In genomic region chr9:14561929-14562386, GRCh38 we compare ENCODE assay signal across 19 cellular contexts.
DNase-seq lines count a peak whose midpoint lies in the region; ATAC-seq and TF ChIP-seq lines count a peak whose summit lies in the region.
"Had no signal": no experiment of that assay in that cellular context is flagged by ENCODE, and none has a peak within 500 bp of the region (broad histone marks: within the 10 kb centered on the region; RNA-seq: fewer than 3 reads in every experiment).

No MANE protein-coding gene starts in this region.

- H3K27ac ChIP-seq in iPS-20b (ENCODE audit: low read length) (no peak overlapping the region), sigmoid colon (no peak overlapping the region)

- no peak for ATAC-seq in GM18907 (IDR thresholded peaks at IDR 0.05; ENCODE audit: unreplicated experiment)
- no peak for ATAC-seq in stimulated activated naive CD8-positive, alpha-beta T cell treated with anti-CD3 and anti-CD28 coated beads, Interleukin-15, amount 100 ng/mL, for 72 hours
- ATAC-seq: activated CD4-positive, alpha-beta T cell treated with anti-CD3 and anti-CD28 coated beads for 36 hours; activated CD8-positive, alpha-beta memory T cell treated with anti-CD3 and anti-CD28 coated beads, Interleukin-2, amount 10 ng/mL, durations not matched to agents 7 days and 5 days; effector memory CD8-positive, alpha-beta T cell; HCT116; left colon had no signal

- no peaks in the 10 kb centered on the region for H3K9me3 Mint-ChIP-seq in progenitor cell of endocrine pancreas (ENCODE audit: low read depth)
- peaks cover 10 to 12% of the 10 kb centered on the region in 2 donors for H3K9me3 Mint-ChIP-seq in stimulated activated naive CD8-positive, alpha-beta T cell treated with anti-CD3 and anti-CD28 coated beads, Interleukin-15, amount 100 ng/mL, for 72 hours

- H3K27ac Mint-ChIP-seq in progenitor cell of endocrine pancreas = peak overlapping the region; percentile 92
- peak overlapping the region in 1 of 2 donors; percentile 68 for H3K27ac Mint-ChIP-seq in stimulated activated naive CD8-positive, alpha-beta T cell treated with anti-CD3 and anti-CD28 coated beads, Interleukin-15, amount 100 ng/mL, for 72 hours
- H3K27ac Mint-ChIP-seq: activated CD4-positive, alpha-beta T cell treated with anti-CD3 and anti-CD28 coated beads for 36 hours; activated CD8-positive, alpha-beta memory T cell treated with anti-CD3 and anti-CD28 coated beads, Interleukin-2, amount 10 ng/mL, durations not matched to agents 7 days and 5 days; activated naive CD8-positive, alpha-beta T cell treated with anti-CD3 and anti-CD28 coated beads, Interleukin-2, amount 10 ng/mL, durations not matched to agents 7 days and 5 days; activated T-helper 2 cell treated with anti-CD3 and anti-CD28 coated beads, Interferon-gamma antibody, Interleukin-2, Interleukin-4, amounts not matched to agents 10 μg/mL and 5 μg/mL and 100 μg/mL, durations not matched to agents 14 hours and 24 hours and 36 hours; B cell; effector memory CD8-positive, alpha-beta T cell had no signal

- H3K4me1 ChIP-seq in iPS-20b (ENCODE audit: insufficient read depth, low read length) (peaks cover 4% of the 10 kb centered on the region; the same call in 1 of the 2 replicates), sigmoid colon (no peaks in the 10 kb centered on the region)

- no peak overlapping the region for H3K4me3 ChIP-seq in iPS-20b (ENCODE audit: low read length)
- no peak overlapping the region for H3K4me3 ChIP-seq in sigmoid colon

- H3K27me3 ChIP-seq in iPS-20b (ENCODE audit: insufficient read depth, low read length) (no peaks in the 10 kb centered on the region), sigmoid colon (no peaks in the 10 kb centered on the region)

- H3K4me1 Mint-ChIP-seq in progenitor cell of endocrine pancreas (ENCODE audit: low read depth) = peaks cover 34% of the 10 kb centered on the region
- H3K4me1 Mint-ChIP-seq in stimulated activated naive CD8-positive, alpha-beta T cell treated with anti-CD3 and anti-CD28 coated beads, Interleukin-15, amount 100 ng/mL, for 72 hours = peaks cover 6% of the 10 kb centered on the region
- H3K4me1 Mint-ChIP-seq: B cell had no signal

- no peak for TF ChIP-seq EP300 in sigmoid colon (IDR thresholded peaks at IDR 0.05)

- H3K4me3 Mint-ChIP-seq in progenitor cell of endocrine pancreas (ENCODE audit: low read depth) = no peak overlapping the region
- no peak overlapping the region for H3K4me3 Mint-ChIP-seq in stimulated activated naive CD8-positive, alpha-beta T cell treated with anti-CD3 and anti-CD28 coated beads, Interleukin-15, amount 100 ng/mL, for 72 hours
- H3K4me3 Mint-ChIP-seq: activated CD4-positive, alpha-beta T cell treated with anti-CD3 and anti-CD28 coated beads for 36 hours; activated CD8-positive, alpha-beta memory T cell treated with anti-CD3 and anti-CD28 coated beads, Interleukin-2, amount 10 ng/mL, durations not matched to agents 7 days and 5 days; activated naive CD8-positive, alpha-beta T cell treated with anti-CD3 and anti-CD28 coated beads, Interleukin-2, amount 10 ng/mL, durations not matched to agents 7 days and 5 days; B cell; effector memory CD8-positive, alpha-beta T cell had no signal

- H3K27me3 Mint-ChIP-seq in progenitor cell of endocrine pancreas = no peaks in the 10 kb centered on the region
- H3K27me3 Mint-ChIP-seq in stimulated activated naive CD8-positive, alpha-beta T cell treated with anti-CD3 and anti-CD28 coated beads, Interleukin-15, amount 100 ng/mL, for 72 hours = peaks cover 27% of the 10 kb centered on the region
- H3K27me3 Mint-ChIP-seq: B cell; effector memory CD8-positive, alpha-beta T cell had no signal

- intact Hi-C loops in sigmoid colon (cut with DNase I) = no loop called here

- H3K9me3 ChIP-seq in iPS-20b (ENCODE audit: insufficient read depth, low read depth, low read length) (no peaks in the 10 kb centered on the region), sigmoid colon (no peaks in the 10 kb centered on the region)

- H3K36me3 ChIP-seq in iPS-20b (ENCODE audit: insufficient read depth, low read depth, low read length) (no peaks in the 10 kb centered on the region), sigmoid colon (no peaks in the 10 kb centered on the region)

- TF ChIP-seq CTCF in progenitor cell of endocrine pancreas (IDR thresholded peaks at IDR 0.05; ENCODE audit: unreplicated experiment) (no peak), sigmoid colon (IDR thresholded peaks at IDR 0.05) (no peak)

- DNase-seq in NCI-H2107 treated with DMSO at 0.1 percent for 48 hours (lab: John Stamatoyannopoulos, UW; ENCODE audit: unreplicated experiment) (peak; percentile 22), NCI-H2107 (lab: John Stamatoyannopoulos, UW) (no peak), NCI-H69 (lab: John Stamatoyannopoulos, UW) (peak; percentile 71), progenitor cell of endocrine pancreas (ENCODE audit: low spot score, unreplicated experiment) (peak; percentile 27), sigmoid colon (no peak)
- DNase-seq in stimulated activated naive CD8-positive, alpha-beta T cell treated with anti-CD3 and anti-CD28 coated beads, Interleukin-15, amount 100 ng/mL, for 72 hours = no peak
- DNase-seq: activated CD4-positive, alpha-beta T cell treated with anti-CD3 and anti-CD28 coated beads for 36 hours; activated CD8-positive, alpha-beta memory T cell treated with anti-CD3 and anti-CD28 coated beads, Interleukin-2, amount 10 ng/mL, durations not matched to agents 7 days and 5 days; activated naive CD8-positive, alpha-beta T cell treated with anti-CD3 and anti-CD28 coated beads, Interleukin-2, amount 10 ng/mL, durations not matched to agents 7 days and 5 days; DND-41; effector memory CD8-positive, alpha-beta T cell; left colon; NCI-H187; NCI-H510A treated with DMSO at 0.1 percent for 48 hours had no signal

- 22 to 54% methylated on average over 9 of the region's 9 CpGs for WGBS in sigmoid colon, 2 donors

- H3K36me3 Mint-ChIP-seq in progenitor cell of endocrine pancreas (ENCODE audit: insufficient read depth) = no peaks in the 10 kb centered on the region
- H3K36me3 Mint-ChIP-seq: activated CD8-positive, alpha-beta memory T cell treated with anti-CD3 and anti-CD28 coated beads, Interleukin-2, amount 10 ng/mL, durations not matched to agents 7 days and 5 days; activated naive CD8-positive, alpha-beta T cell treated with anti-CD3 and anti-CD28 coated beads, Interleukin-2, amount 10 ng/mL, durations not matched to agents 7 days and 5 days had no signal

- no peak for TF ChIP-seq POLR2A in sigmoid colon (IDR thresholded peaks at IDR 0.05)

- 0 out of 2 replicates have a peak overlapping the region, but pooled peaks have one; percentile 26 for H3K9ac ChIP-seq in iPS-20b (ENCODE audit: low read depth, low read length)

Comparison
In these comparisons a context has a peak if more than half of its experiments do, and no peak if none do; other contexts are left out.
1. DNase-seq: peak in NCI-H2107 treated with DMSO at 0.1 percent for 48 hours (single experiment), NCI-H69 (single experiment) and progenitor cell of endocrine pancreas (single experiment); none in NCI-H2107 (single experiment), sigmoid colon (single experiment) and stimulated activated naive CD8-positive, alpha-beta T cell treated with anti-CD3 and anti-CD28 coated beads, Interleukin-15, amount 100 ng/mL, for 72 hours (0 of 2).